Comparison of ENCODE assay signal across 10 cellular contexts in the genomic region with DNA sequence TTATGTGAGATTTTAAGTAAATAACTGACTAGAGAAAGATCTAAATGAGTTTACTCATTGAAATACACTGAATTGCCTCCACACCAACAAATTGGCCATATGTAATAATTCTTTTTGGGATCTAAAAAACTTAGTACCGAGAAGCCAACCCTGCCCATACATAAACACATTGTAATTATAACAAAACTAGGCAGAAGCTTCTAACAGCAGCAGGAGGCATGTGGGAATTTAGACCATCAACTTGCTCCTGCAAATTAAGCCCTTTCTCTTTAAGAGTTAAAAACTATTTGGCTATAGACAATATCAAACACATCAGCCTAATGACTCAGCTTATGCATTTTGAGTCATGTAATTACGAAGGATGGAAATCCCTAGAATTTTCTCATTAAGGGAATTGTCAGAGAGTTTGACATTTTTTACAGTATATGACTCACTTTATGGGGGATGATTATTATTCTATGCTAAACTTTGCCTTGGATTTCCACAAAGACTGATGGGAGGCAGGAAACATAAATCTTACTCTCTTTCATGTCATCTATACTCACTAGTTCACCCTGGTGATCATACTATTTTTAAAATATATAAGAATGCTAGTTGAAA. TPM values are rescaled to one million over a fixed set of nuclear protein-coding genes. Genes with fewer than 3 reads are reported as not detected.
DNase-seq lines count a peak whose midpoint lies in the region; ATAC-seq and TF ChIP-seq lines count a peak whose summit lies in the region.
"Had no signal": no experiment of that assay in that cellular context is flagged by ENCODE, and none has a peak within 500 bp of the region (broad histone marks: within the 10 kb centered on the region; RNA-seq: fewer than 3 reads in every experiment).

No MANE protein-coding gene starts in this region.

- H3K36me3 ChIP-seq in left lung, result peaks cover 0 to 21% of the 10 kb centered on the region in 2 donors

- H3K4me3 Mint-ChIP-seq in activated naive CD8-positive, alpha-beta T cell treated with anti-CD3 and anti-CD28 coated beads, Interleukin-2, amount 10 ng/mL, durations not matched to agents 7 days and 5 days, result peak overlapping the region; percentile 91

- H3K9me3 ChIP-seq in left lung, result no peaks in the 10 kb centered on the region

- no peaks in the 10 kb centered on the region for H3K9me3 Mint-ChIP-seq in activated naive CD8-positive, alpha-beta T cell treated with anti-CD3 and anti-CD28 coated beads, Interleukin-2, amount 10 ng/mL, durations not matched to agents 7 days and 5 days

- H3K4me1 Mint-ChIP-seq in activated naive CD8-positive, alpha-beta T cell treated with anti-CD3 and anti-CD28 coated beads, Interleukin-2, amount 10 ng/mL, durations not matched to agents 7 days and 5 days, result peaks cover 80% of the 10 kb centered on the region

- no peak for TF ChIP-seq CTCF in AG09309 (IDR thresholded peaks at IDR 0.05; ENCODE audit: control insufficient read depth, insufficient read depth, low read depth, low read length, missing control alignments)
- TF ChIP-seq CTCF in left lung (IDR thresholded peaks at IDR 0.05), result no peak

- POLR2A ChIA-PET in activated naive CD8-positive, alpha-beta T cell treated with anti-CD3 and anti-CD28 coated beads, Interleukin-2, amount 10 ng/mL, durations not matched to agents 7 days and 5 days (lab: Charles Lee), result interaction anchor here (1.0 to 2.2 kb wide), 4 partner anchors 35 to 184 kb away, joined by 3 to 8 read pairs (median 5); no protein-coding TSS in a partner anchor

- peak overlapping the region; percentile 51 to 57 for H3K27ac ChIP-seq in left lung

- H3K27ac Mint-ChIP-seq in activated naive CD8-positive, alpha-beta T cell treated with anti-CD3 and anti-CD28 coated beads, Interleukin-2, amount 10 ng/mL, durations not matched to agents 7 days and 5 days, result peak overlapping the region; percentile 85

- intact Hi-C loops in left lung (cut with DNase I), result no loop called here

- no peaks in the 10 kb centered on the region for H3K27me3 Mint-ChIP-seq in activated naive CD8-positive, alpha-beta T cell treated with anti-CD3 and anti-CD28 coated beads, Interleukin-2, amount 10 ng/mL, durations not matched to agents 7 days and 5 days

- no peak for ATAC-seq in activated naive CD8-positive, alpha-beta T cell treated with anti-CD3 and anti-CD28 coated beads, Interleukin-2, amount 10 ng/mL, durations not matched to agents 7 days and 5 days (ENCODE audit: low read depth)
- ATAC-seq in left lung, result no peak
- ATAC-seq in HG03095 (IDR thresholded peaks at IDR 0.05; ENCODE audit: unreplicated experiment), result no peak
- no peak for ATAC-seq in HG02884 (IDR thresholded peaks at IDR 0.05; ENCODE audit: unreplicated experiment)

- H3K4me3 ChIP-seq in AG09309 (ENCODE audit: control insufficient read depth, low read depth, low read length), result peak overlapping the region; percentile 33
- H3K4me3 ChIP-seq in left lung, result peak overlapping the region in 1 of 2 donors; percentile 46

- DNase-seq in AG09309 (ENCODE audit: low read depth) (peak; percentile 75), HS-27A (ENCODE audit: low read depth) (peak; percentile 82), left lung (no peak), DMS 273 treated with DMSO at 0.1 percent for 48 hours (lab: John Stamatoyannopoulos, UW) (no peak), DMS114 treated with DMSO at 0.1 percent for 48 hours (lab: John Stamatoyannopoulos, UW; ENCODE audit: unreplicated experiment) (no peak)
- DNase-seq in activated naive CD8-positive, alpha-beta T cell treated with anti-CD3 and anti-CD28 coated beads, Interleukin-2, amount 10 ng/mL, durations not matched to agents 7 days and 5 days, result no peak
- DNase-seq: NCI-H1694; stimulated activated CD4-positive, alpha-beta T cell treated with anti-CD3 and anti-CD28 coated beads, Interleukin-4, amount 100 ng/mL, for 1 hour had no signal

- no peaks in the 10 kb centered on the region for H3K27me3 ChIP-seq in left lung

- peaks cover 0 to 40% of the 10 kb centered on the region in 2 donors for H3K4me1 ChIP-seq in left lung

- peaks cover 25% of the 10 kb centered on the region for H3K36me3 Mint-ChIP-seq in activated naive CD8-positive, alpha-beta T cell treated with anti-CD3 and anti-CD28 coated beads, Interleukin-2, amount 10 ng/mL, durations not matched to agents 7 days and 5 days

RNA-seq across cellular contexts. Expression of gene IL7R, which starts 1.0 kb away (rescaled TPM):
- total RNA-seq in activated naive CD8-positive, alpha-beta T cell treated with anti-CD3 and anti-CD28 coated beads, Interleukin-2, amount 10 ng/mL, durations not matched to agents 7 days and 5 days, result 100 to 1,000 TPM; 738 to 891 TPM
- total RNA-seq in left lung, result 100 to 1,000 TPM; 101 to 144 TPM

Comparison
In these comparisons a context has a peak if more than half of its experiments do, and no peak if none do; other contexts are left out.
1. DNase-seq: peak in AG09309 (single experiment) and HS-27A (single experiment); none in activated naive CD8-positive, alpha-beta T cell treated with anti-CD3 and anti-CD28 coated beads, Interleukin-2, amount 10 ng/mL, durations not matched to agents 7 days and 5 days (single experiment), left lung (0 of 2), DMS 273 treated with DMSO at 0.1 percent for 48 hours (single experiment) and DMS114 treated with DMSO at 0.1 percent for 48 hours (single experiment).
2. RNA of gene IL7R, which starts 1.0 kb away (total RNA-seq): 738 to 891 TPM in activated naive CD8-positive, alpha-beta T cell treated with anti-CD3 and anti-CD28 coated beads, Interleukin-2, amount 10 ng/mL, durations not matched to agents 7 days and 5 days; 101 to 144 TPM in left lung; every median in the first group is over 4 times any median in the second.